17 cellular contexts compared by ENCODE assay signal in the genomic region with DNA sequence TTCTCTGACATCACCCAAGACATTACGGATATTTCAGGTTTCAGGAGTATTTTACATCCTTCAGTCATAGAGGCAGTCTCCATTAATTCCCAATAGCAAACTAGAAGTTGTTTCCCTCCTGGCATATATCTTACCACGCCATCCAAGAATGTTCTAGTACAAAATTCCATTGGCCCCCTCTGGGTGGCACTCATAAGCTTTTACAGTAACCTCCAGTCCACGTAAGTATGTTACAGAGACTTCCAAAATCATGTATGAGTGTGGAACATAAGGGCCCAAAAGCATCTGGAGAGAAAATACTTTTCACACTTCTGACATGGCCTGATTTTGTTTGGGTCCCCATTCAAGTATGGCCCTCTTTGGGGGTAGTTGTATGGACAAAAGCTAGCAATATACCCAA. TPM values are rescaled to one million over a fixed set of nuclear protein-coding genes. Genes with fewer than 3 reads are reported as not detected.
DNase-seq lines count a peak whose midpoint lies in the region; TF ChIP-seq lines count a peak whose summit lies in the region.
"Had no signal": no experiment of that assay in that cellular context is flagged by ENCODE, and none has a peak within 500 bp of the region (broad histone marks: within the 10 kb centered on the region; RNA-seq: fewer than 3 reads in every experiment).

No MANE protein-coding gene starts in this region.

- peaks cover 6% of the 10 kb centered on the region for H3K4me1 ChIP-seq in testis
- H3K4me1 ChIP-seq: Peyer's patch had no signal

- no peaks in the 10 kb centered on the region for H3K36me3 ChIP-seq in testis (ENCODE audit: low read depth, missing control alignments)
- H3K36me3 ChIP-seq: ovary, Peyer's patch had no signal

- no peak overlapping the region for H3K27ac Mint-ChIP-seq in MCF 10A (ENCODE audit: low read depth, unreplicated experiment)
- H3K27ac Mint-ChIP-seq: activated CD8-positive, alpha-beta T cell treated with anti-CD3 and anti-CD28 coated beads for 36 hours; IgD-negative memory B cell; mesothelial cell of epicardium had no signal

- no TSS peak for BruUV-seq in MCF 10A (replicated peaks; lab: Mats Ljungman, UMichigan)

- intact Hi-C loops in MCF 10A (cut with micrococcal nuclease) (no loop called here), testis (cut with DNase I; ENCODE audit: low total_unique reads) (no loop called here)

- H3K9me3 ChIP-seq in testis = no peaks in the 10 kb centered on the region
- H3K9me3 ChIP-seq: ovary, Peyer's patch had no signal

- peaks cover 5% of the 10 kb centered on the region for H3K36me3 Mint-ChIP-seq in MCF 10A (ENCODE audit: insufficient read depth, unreplicated experiment)
- H3K36me3 Mint-ChIP-seq: IgD-negative memory B cell, mesothelial cell of epicardium had no signal

- DNase-seq in T47D (ENCODE audit: low read depth in 1 of 2, low spot score in 1 of 2) = peak; percentile 11 to 28
- no peak for DNase-seq in MCF 10A (ENCODE audit: unreplicated experiment)
- DNase-seq in NB4 (ENCODE audit: low read depth) = no peak
- peak; percentile 8 for DNase-seq in dermis blood vessel endothelial cell
- no peak for DNase-seq in testis
- DNase-seq in middle frontal gyrus (ENCODE audit: extremely low spot score, low spot score) = no peak
- no peak for DNase-seq in stimulated activated naive CD4-positive, alpha-beta T cell treated with Interleukin-2 at 50 U/mL for 16 hours (lab: John Stamatoyannopoulos, UW)
- DNase-seq in COR-L47 (lab: John Stamatoyannopoulos, UW) = no peak
- DNase-seq: activated CD8-positive, alpha-beta T cell treated with anti-CD3 and anti-CD28 coated beads for 36 hours; activated effector memory CD4-positive, alpha-beta T cell treated with anti-CD3 and anti-CD28 coated beads, Interleukin-2, amount 50 U/mL, for 16 hours; AML-193; NCI-H2107; ovary; Peyer's patch; stimulated activated CD4-positive, alpha-beta T cell treated with anti-CD3 and anti-CD28 coated beads, Interleukin-2, amount 100 ng/mL, for 24 hours had no signal

- TF ChIP-seq POLR2A in NB4 (IDR thresholded peaks at IDR 0.05; ENCODE audit: extremely low read depth, insufficient read length) = no peak
- TF ChIP-seq POLR2A in testis (IDR thresholded peaks at IDR 0.05) = no peak

- no peak overlapping the region for H3K27ac ChIP-seq in testis
- H3K27ac ChIP-seq: ovary, Peyer's patch had no signal

- CTCF ChIA-PET in MCF 10A (lab: Yijun Ruan, JAX) = interaction anchor here (1.2 kb wide), 1 partner anchor 264 kb away, joined by 3 read pairs; no protein-coding TSS in a partner anchor

- in situ Hi-C loops in T47D (cut with HindIII; ENCODE audit: low pct_unique_long_range_greater_than_20kb, low sequenced_read_pairs) = no loop called here

- peaks cover 7% of the 10 kb centered on the region for H3K27me3 Mint-ChIP-seq in MCF 10A (ENCODE audit: insufficient read depth, unreplicated experiment)

- no peak overlapping the region for H3K4me3 Mint-ChIP-seq in MCF 10A (ENCODE audit: unreplicated experiment)
- H3K4me3 Mint-ChIP-seq: activated CD8-positive, alpha-beta T cell treated with anti-CD3 and anti-CD28 coated beads for 36 hours; IgD-negative memory B cell; mesothelial cell of epicardium had no signal

- no peaks in the 10 kb centered on the region for H3K4me1 Mint-ChIP-seq in MCF 10A (ENCODE audit: insufficient read depth, unreplicated experiment)
- H3K4me1 Mint-ChIP-seq: IgD-negative memory B cell, mesothelial cell of epicardium had no signal

- POLR2A ChIA-PET in MCF 10A (lab: Yijun Ruan, JAX) = no interaction called here

- TF ChIP-seq CTCF in MCF 10A (IDR thresholded peaks at IDR 0.05; ENCODE audit: unreplicated experiment) = no peak
- TF ChIP-seq CTCF in NB4 (IDR thresholded peaks at IDR 0.05; ENCODE audit: low read depth, low read length) = peak; percentile 1
- TF ChIP-seq CTCF in testis (IDR thresholded peaks at IDR 0.05) = peak in 2 of 3 experiments; percentile 7 to 19

- no peak overlapping the region for H3K4me3 ChIP-seq in NB4 (ENCODE audit: low read depth, low read length)
- no peak overlapping the region for H3K4me3 ChIP-seq in testis
- H3K4me3 ChIP-seq: ovary, Peyer's patch had no signal

- no peaks in the 10 kb centered on the region for H3K27me3 ChIP-seq in testis
- H3K27me3 ChIP-seq: ovary, Peyer's patch had no signal

- 53 to 73% methylated on average over 3 of the region's 3 CpGs for WGBS in testis, 2 donors

- peaks cover 6% of the 10 kb centered on the region for H3K9me3 Mint-ChIP-seq in MCF 10A (ENCODE audit: unreplicated experiment)
- H3K9me3 Mint-ChIP-seq: activated CD8-positive, alpha-beta T cell treated with anti-CD3 and anti-CD28 coated beads for 36 hours had no signal

RNA-seq across cellular contexts. Expression of a gene that starts 58.1 kb away (rescaled TPM):
- total RNA-seq in MCF 10A (2022) = 28.4 and 32.5 TPM in 2 replicates
- 36.4 and 42.9 TPM in 2 replicates for total RNA-seq in dermis blood vessel endothelial cell
- 10 to 100 TPM; 33.6 to 41.8 TPM for total RNA-seq in testis
- polyA plus RNA-seq in testis (ENCODE audit: insufficient read depth, low read depth, low replicate concordance) = 26.0 TPM

Comparison
In these comparisons a context has a peak if more than half of its experiments do, and no peak if none do; other contexts are left out.
1. DNase-seq: peak in T47D (2 of 2) and dermis blood vessel endothelial cell (single experiment); none in MCF 10A (single experiment), NB4 (single experiment), testis (single experiment), middle frontal gyrus (single experiment), stimulated activated naive CD4-positive, alpha-beta T cell treated with Interleukin-2 at 50 U/mL for 16 hours (single experiment) and COR-L47 (single experiment).